Comparison of ENCODE assay signal across 1 cellular context in genomic region chr17:41648411-41649195, GRCh38.
A peak's percentile ranks its signal among the peaks of the same experiment; 100 is the strongest.
TF ChIP-seq lines count a peak whose summit lies in the region.

No MANE protein-coding gene starts in this region.

TF ChIP-seq in HepG2, 621 proteins besides CTCF, POLR2A, EP300 and RAD21 (continued from another document):
- TF ChIP-seq EEA1 (CRISPR knock-in tag; IDR thresholded peaks at IDR 0.05; ENCODE audit: borderline replicate concordance) (peak; percentile 29; the same call in 1 of the 2 replicates), SNAPC4 (CRISPR knock-in tag; IDR thresholded peaks at IDR 0.05) (no peak), ZBTB7B (CRISPR knock-in tag; IDR thresholded peaks at IDR 0.05) (peak; percentile 85), HOMEZ (CRISPR knock-in tag; IDR thresholded peaks at IDR 0.05; ENCODE audit: low read depth) (no peak), MTA1 (CRISPR knock-in tag; IDR thresholded peaks at IDR 0.05; ENCODE audit: borderline replicate concordance) (peak; percentile 63; the same call in 1 of the 2 replicates), TRIM24 (CRISPR knock-in tag; IDR thresholded peaks at IDR 0.05) (no peak), ZNF598 (CRISPR knock-in tag; IDR thresholded peaks at IDR 0.05; ENCODE audit: borderline replicate concordance) (peak; percentile 65; the same call in 1 of the 2 replicates), MYC (CRISPR knock-in tag; IDR thresholded peaks at IDR 0.05; ENCODE audit: borderline replicate concordance) (peak; percentile 29; the same call in 1 of the 2 replicates), ISL2 (CRISPR knock-in tag; IDR thresholded peaks at IDR 0.05) (0 out of 2 replicates have a peak, but pooled peaks have one; percentile 33), SETDB1 (CRISPR knock-in tag; IDR thresholded peaks at IDR 0.05; ENCODE audit: borderline replicate concordance) (no peak), STAT6 (CRISPR knock-in tag; IDR thresholded peaks at IDR 0.05; ENCODE audit: borderline replicate concordance) (peak; percentile 27; the same call in 1 of the 2 replicates), ZNF225 (CRISPR knock-in tag; IDR thresholded peaks at IDR 0.05) (0 out of 2 replicates have a peak, but pooled peaks have one; percentile 32), ZNF460 (CRISPR knock-in tag; IDR thresholded peaks at IDR 0.05; ENCODE audit: borderline replicate concordance) (no peak), FOXC1 (CRISPR knock-in tag; IDR thresholded peaks at IDR 0.05; ENCODE audit: borderline replicate concordance) (no peak), JUND (CRISPR knock-in tag; IDR thresholded peaks at IDR 0.05) (no peak), MEIS1 (CRISPR knock-in tag; IDR thresholded peaks at IDR 0.05; ENCODE audit: borderline replicate concordance) (peak; percentile 9; the same call in 1 of the 2 replicates), SPEN (CRISPR knock-in tag; IDR thresholded peaks at IDR 0.05; ENCODE audit: low read depth) (no peak), ADNP (CRISPR knock-in tag; IDR thresholded peaks at IDR 0.05) (peak; percentile 42; the same call in 1 of the 2 replicates), TRIM22 (IDR thresholded peaks at IDR 0.05) (no peak), PLRG1 (conservative IDR thresholded peaks at IDR 0.05) (no peak), CAMTA2 (CRISPR knock-in tag; IDR thresholded peaks at IDR 0.05; ENCODE audit: borderline replicate concordance) (no peak), PHF20 (CRISPR knock-in tag; IDR thresholded peaks at IDR 0.05) (peak; percentile 43; the same call in 1 of the 2 replicates), RORA (CRISPR knock-in tag; IDR thresholded peaks at IDR 0.05) (no peak), PCBP1 (IDR thresholded peaks at IDR 0.05; ENCODE audit: borderline replicate concordance, low read depth, low read length) (no peak), ZNF792 (CRISPR knock-in tag; IDR thresholded peaks at IDR 0.05) (no peak), ATF6 (CRISPR knock-in tag; conservative IDR thresholded peaks at IDR 0.05) (no peak), TP53 (CRISPR knock-in tag; conservative IDR thresholded peaks at IDR 0.05) (no peak), CEBPB (IDR thresholded peaks at IDR 0.05; ENCODE audit: borderline replicate concordance, low read depth, low read length) (no peak), E2F5 (CRISPR knock-in tag; conservative IDR thresholded peaks at IDR 0.05) (0 out of 2 replicates have a peak, but pooled peaks have one; percentile 19), TFE3 (CRISPR knock-in tag; IDR thresholded peaks at IDR 0.05) (no peak), DBP (CRISPR knock-in tag; IDR thresholded peaks at IDR 0.05; ENCODE audit: not compliant biosample characterization) (no peak)
TF ChIP-seq in HepG2: peak in this region for 123.
